Comparison of ENCODE assay signal across 25 cellular contexts in genomic region chr2:26898480-26899058, GRCh38. TPM values are rescaled to one million over a fixed set of nuclear protein-coding genes. Genes with fewer than 3 reads are reported as not detected.
"Had no signal": no experiment of that assay in that cellular context is flagged by ENCODE, and none has a peak within 500 bp of the region (broad histone marks: within the 10 kb centered on the region; RNA-seq: fewer than 3 reads in every experiment).

No MANE protein-coding gene starts in this region.

- ATAC-seq: activated naive CD4-positive, alpha-beta T cell treated with anti-CD3 and anti-CD28 coated beads, Interleukin-2, amount 50 U/mL, for 72 hours; activated T-cell treated with anti-CD3 and anti-CD28 coated beads, Interleukin-2, amount 50 U/mL, for 72 hours; effector memory CD8-positive, alpha-beta T cell; esophagus mucosa; naive thymus-derived CD4-positive, alpha-beta T cell; psoas muscle had no signal

- H3K36me3 ChIP-seq: breast epithelium, heart right ventricle, left ventricle myocardium inferior, thoracic aorta had no signal

- H3K36me3 Mint-ChIP-seq: activated naive CD4-positive, alpha-beta T cell treated with anti-CD3 and anti-CD28 coated beads, Interleukin-2, amount 50 U/mL, for 72 hours; naive thymus-derived CD4-positive, alpha-beta T cell had no signal

- FAIRE-seq: endothelial cell of umbilical vein had no signal

- H3K4me3 ChIP-seq: breast epithelium, coronary artery, heart right ventricle, left ventricle myocardium inferior, lung, psoas muscle, thoracic aorta had no signal

- H3K4me3 Mint-ChIP-seq: activated B cell treated with CpG ODN at 0.5 μM for 24 hours; activated T-cell treated with anti-CD3 and anti-CD28 coated beads, Interleukin-2, amount 50 U/mL, for 72 hours; effector memory CD8-positive, alpha-beta T cell; naive thymus-derived CD4-positive, alpha-beta T cell; T-helper 2 cell treated with Interferon-gamma antibody and Interleukin-4, amounts not matched to agents 5 μg/mL and 100 μg/mL, for 36 hours had no signal

- H3K27ac Mint-ChIP-seq: activated B cell treated with CpG ODN at 0.5 μM for 24 hours; activated naive CD4-positive, alpha-beta T cell treated with anti-CD3 and anti-CD28 coated beads, Interleukin-2, amount 50 U/mL, for 72 hours; activated T-cell treated with anti-CD3 and anti-CD28 coated beads, Interleukin-2, amount 50 U/mL, for 72 hours; effector memory CD8-positive, alpha-beta T cell; naive thymus-derived CD4-positive, alpha-beta T cell; T-helper 2 cell treated with Interferon-gamma antibody and Interleukin-4, amounts not matched to agents 5 μg/mL and 100 μg/mL, for 36 hours had no signal

- H3K79me2 ChIP-seq: parathyroid adenoma had no signal

- H3K4me1 ChIP-seq: left ventricle myocardium inferior, parathyroid adenoma, psoas muscle had no signal

- H3K27ac ChIP-seq: breast epithelium, coronary artery, heart right ventricle, left ventricle myocardium inferior, parathyroid adenoma, psoas muscle, thoracic aorta had no signal

- DNase-seq: activated B cell treated with CpG ODN at 0.5 μM for 24 hours; activated CD4-positive, alpha-beta T cell treated with anti-CD3 and anti-CD28 coated beads, Interleukin-2, amount 50 U/mL, for 4 hours; activated naive CD4-positive, alpha-beta T cell; activated T-cell treated with anti-CD3 and anti-CD28 coated beads for 4 hours; activated T-cell treated with anti-CD3 and anti-CD28 coated beads, Interleukin-2, amount 50 U/mL, for 72 hours; cerebellar nuclear complex; effector memory CD8-positive, alpha-beta T cell; foreskin fibroblast; heart right ventricle; left ventricle myocardium inferior; naive thymus-derived CD4-positive, alpha-beta T cell; psoas muscle; stimulated activated naive CD4-positive, alpha-beta T cell; T-helper 1 cell had no signal

- H3K27me3 ChIP-seq: breast epithelium, heart right ventricle had no signal

- H3K9me3 Mint-ChIP-seq: activated B cell treated with CpG ODN at 0.5 μM for 24 hours; activated naive CD4-positive, alpha-beta T cell treated with anti-CD3 and anti-CD28 coated beads, Interleukin-2, amount 50 U/mL, for 72 hours; activated T-cell treated with anti-CD3 and anti-CD28 coated beads, Interleukin-2, amount 50 U/mL, for 72 hours; effector memory CD8-positive, alpha-beta T cell; T-helper 2 cell treated with Interferon-gamma antibody and Interleukin-4, amounts not matched to agents 5 μg/mL and 100 μg/mL, for 36 hours had no signal

- H3K4me1 Mint-ChIP-seq: activated B cell treated with CpG ODN at 0.5 μM for 24 hours; naive thymus-derived CD4-positive, alpha-beta T cell had no signal

- H3K9ac ChIP-seq: parathyroid adenoma had no signal

- H3K9me3 ChIP-seq: thoracic aorta had no signal

RNA-seq across cellular contexts. Expression of gene DPYSL5, which starts 50.6 kb away (rescaled TPM):
- total RNA-seq: activated B cell treated with CpG ODN at 0.5 μM for 24 hours; activated naive CD4-positive, alpha-beta T cell treated with anti-CD3 and anti-CD28 coated beads, Interleukin-2, amount 50 U/mL, for 72 hours; activated T-cell treated with anti-CD3 and anti-CD28 coated beads, Interleukin-2, amount 50 U/mL, for 72 hours; breast epithelium; endothelial cell of umbilical vein; esophagus mucosa; left ventricle myocardium inferior; mesenteric fat pad; naive thymus-derived CD4-positive, alpha-beta T cell; thoracic aorta; ureter had no signal
- polyA plus RNA-seq: endothelial cell of umbilical vein; lung; naive thymus-derived CD4-positive, alpha-beta T cell had no signal
